In the genomic region with DNA sequence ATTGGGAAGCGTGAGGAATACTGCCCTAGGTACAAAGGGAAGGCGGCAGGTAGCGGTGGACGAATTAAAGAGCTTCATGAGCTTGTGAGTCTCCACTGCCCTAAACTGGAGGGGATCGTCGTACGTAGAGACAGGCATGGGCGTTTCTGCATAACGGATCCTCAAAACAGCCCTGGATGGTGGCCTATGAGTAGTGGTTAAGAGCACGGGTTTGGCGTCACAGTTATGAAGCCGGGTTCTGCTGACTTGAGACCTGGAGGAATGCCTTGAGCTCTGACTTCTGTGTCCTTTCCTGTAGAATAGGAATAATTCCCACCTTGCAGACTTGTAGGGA, we compare ENCODE assay signal across 8 cellular contexts. TPM values are rescaled to one million over a fixed set of nuclear protein-coding genes. Genes with fewer than 3 reads are reported as not detected.
DNase-seq lines count a peak whose midpoint lies in the region; ATAC-seq and TF ChIP-seq lines count a peak whose summit lies in the region.

No MANE protein-coding gene starts in this region.

- H3K9me3 Mint-ChIP-seq in activated CD4-positive, alpha-beta T cell treated with anti-CD3 and anti-CD28 coated beads, Interleukin-2, amount 10 ng/mL, durations not matched to agents 7 days and 5 days = no peaks in the 10 kb centered on the region
- H3K9me3 Mint-ChIP-seq in neural crest cell = no peaks in the 10 kb centered on the region

- no peak for TF ChIP-seq POLR2A in uterus (IDR thresholded peaks at IDR 0.05)

- peak overlapping the region; percentile 100 for H3K4me3 Mint-ChIP-seq in activated CD4-positive, alpha-beta T cell treated with anti-CD3 and anti-CD28 coated beads, Interleukin-2, amount 10 ng/mL, durations not matched to agents 7 days and 5 days
- H3K4me3 Mint-ChIP-seq in neural crest cell = peak overlapping the region; percentile 100

- peak overlapping the region; percentile 91 for H3K4me2 ChIP-seq in DND-41 (ENCODE audit: insufficient read depth, low read length)

- DNase-seq in DND-41 = peak; percentile 38
- no peak for DNase-seq in Jurkat, Clone E6-1 (ENCODE audit: low read depth, low spot score)
- DNase-seq in activated CD4-positive, alpha-beta T cell treated with anti-CD3 and anti-CD28 coated beads, Interleukin-2, amount 10 ng/mL, durations not matched to agents 7 days and 5 days = peak; percentile 56
- no peak for DNase-seq in neural crest cell (ENCODE audit: low read depth, low spot score)
- peak in 1 of 2 donors; percentile 34 for DNase-seq in uterus
- DNase-seq in NCI-H446 treated with DMSO at 0.1 percent for 48 hours (lab: John Stamatoyannopoulos, UW) = no peak

- peak; percentile 17 for ATAC-seq in DND-41 (ENCODE audit: insufficient read depth, low read depth)
- peak; percentile 18 for ATAC-seq in esophagus mucosa
- ATAC-seq in GM21360 (IDR thresholded peaks at IDR 0.05; ENCODE audit: unreplicated experiment) = no peak

- CTCF ChIA-PET in activated CD4-positive, alpha-beta T cell treated with anti-CD3 and anti-CD28 coated beads, Interleukin-2, amount 10 ng/mL, durations not matched to agents 7 days and 5 days (lab: Charles Lee) = interaction anchor here (0.6 to 4.9 kb wide), 9 partner anchors 10 to 528 kb away, joined by 3 to 53 read pairs (median 4); no protein-coding TSS in a partner anchor

- H4K20me1 ChIP-seq in DND-41 (ENCODE audit: insufficient read depth, low read length) = no peaks in the 10 kb centered on the region

- no peaks in the 10 kb centered on the region for H3K27me3 Mint-ChIP-seq in activated CD4-positive, alpha-beta T cell treated with anti-CD3 and anti-CD28 coated beads, Interleukin-2, amount 10 ng/mL, durations not matched to agents 7 days and 5 days
- no peaks in the 10 kb centered on the region for H3K27me3 Mint-ChIP-seq in neural crest cell (ENCODE audit: low read depth)

- POLR2A ChIA-PET in activated CD4-positive, alpha-beta T cell treated with anti-CD3 and anti-CD28 coated beads, Interleukin-2, amount 10 ng/mL, durations not matched to agents 7 days and 5 days (lab: Charles Lee) = interaction anchor here (0.6 to 1.2 kb wide), 3 partner anchors 8 to 29 kb away, joined by 3 to 5 read pairs (median 3); a partner anchor contains a TSS

- H3K4me1 ChIP-seq in DND-41 (ENCODE audit: insufficient read depth, low read length) = peaks cover 32% of the 10 kb centered on the region
- H3K4me1 ChIP-seq in uterus = no peaks in the 10 kb centered on the region

- H3K36me3 ChIP-seq in DND-41 (ENCODE audit: insufficient read depth, low read length) = peaks cover 44% of the 10 kb centered on the region
- H3K36me3 ChIP-seq in uterus = no peaks in the 10 kb centered on the region

- H3K27ac ChIP-seq in DND-41 (ENCODE audit: low read length) (peak overlapping the region; percentile 100), uterus (peak overlapping the region; percentile 93 to 97)

- peak overlapping the region; percentile 99 for H3K27ac Mint-ChIP-seq in activated CD4-positive, alpha-beta T cell treated with anti-CD3 and anti-CD28 coated beads, Interleukin-2, amount 10 ng/mL, durations not matched to agents 7 days and 5 days
- peak overlapping the region; percentile 99 for H3K27ac Mint-ChIP-seq in neural crest cell (ENCODE audit: unreplicated experiment)

- H3K27me3 ChIP-seq in DND-41 (ENCODE audit: insufficient read depth, low read length, poor library complexity) (no peaks in the 10 kb centered on the region), uterus (no peaks in the 10 kb centered on the region)

- H3K79me2 ChIP-seq in DND-41 (ENCODE audit: insufficient read depth, low read length) = peaks cover 45% of the 10 kb centered on the region

- TF ChIP-seq CTCF in DND-41 (IDR thresholded peaks at IDR 0.05; ENCODE audit: borderline replicate concordance, extremely low read depth, low read length, poor library complexity, severe bottlenecking) (no peak), neural crest cell (conservative IDR thresholded peaks at IDR 0.05) (no peak), uterus (IDR thresholded peaks at IDR 0.05) (no peak)

- H3K9me3 ChIP-seq in DND-41 (ENCODE audit: insufficient read depth, low read length, severe bottlenecking) (no peaks in the 10 kb centered on the region), uterus (no peaks in the 10 kb centered on the region)

- intact Hi-C loops in uterus (cut with DNase I; ENCODE audit: low total_unique reads) = no loop called here

- peak overlapping the region; percentile 60 to 80 for H3K4me3 ChIP-seq in DND-41 (ENCODE audit: low read depth in 1 of 2, low read length in 2 of 2)
- H3K4me3 ChIP-seq in Jurkat, Clone E6-1 (ENCODE audit: low read length) = peak overlapping the region; percentile 84
- peak overlapping the region; percentile 62 to 81 for H3K4me3 ChIP-seq in uterus

- peak overlapping the region; percentile 100 for H2AFZ ChIP-seq in DND-41 (ENCODE audit: low read depth, low read length)

- peaks cover 40% of the 10 kb centered on the region for H3K4me1 Mint-ChIP-seq in activated CD4-positive, alpha-beta T cell treated with anti-CD3 and anti-CD28 coated beads, Interleukin-2, amount 10 ng/mL, durations not matched to agents 7 days and 5 days
- peaks cover 36% of the 10 kb centered on the region for H3K4me1 Mint-ChIP-seq in neural crest cell

- peak overlapping the region; percentile 100 for H3K9ac ChIP-seq in DND-41 (ENCODE audit: low read depth, low read length)

- peaks cover 28% of the 10 kb centered on the region for H3K36me3 Mint-ChIP-seq in activated CD4-positive, alpha-beta T cell treated with anti-CD3 and anti-CD28 coated beads, Interleukin-2, amount 10 ng/mL, durations not matched to agents 7 days and 5 days (ENCODE audit: low read depth)
- peaks cover 6% of the 10 kb centered on the region for H3K36me3 Mint-ChIP-seq in neural crest cell (ENCODE audit: low read depth)

RNA-seq across cellular contexts. Expression of a gene that starts 0.3 kb away (rescaled TPM):
- 53.0 TPM for polyA plus RNA-seq in Jurkat, Clone E6-1 (2012; ENCODE audit: insufficient read depth, insufficient read length)
- total RNA-seq in activated CD4-positive, alpha-beta T cell treated with anti-CD3 and anti-CD28 coated beads, Interleukin-2, amount 10 ng/mL, durations not matched to agents 7 days and 5 days = 10 to 100 TPM; 52.0 to 60.4 TPM
- 23.1 TPM for total RNA-seq in esophagus mucosa
- total RNA-seq in neural crest cell = 47.8 and 52.6 TPM in 2 replicates
- 10 to 100 TPM; 12.0 to 81.5 (median 20.9) TPM for total RNA-seq in uterus

RNA-seq across cellular contexts. Expression of a gene that starts 0.8 kb away (rescaled TPM):
- polyA plus RNA-seq in Jurkat, Clone E6-1 (2012; ENCODE audit: insufficient read depth, insufficient read length) = 46.8 TPM
- 10 to 100 TPM; 49.4 to 59.6 TPM for total RNA-seq in activated CD4-positive, alpha-beta T cell treated with anti-CD3 and anti-CD28 coated beads, Interleukin-2, amount 10 ng/mL, durations not matched to agents 7 days and 5 days
- total RNA-seq in esophagus mucosa = 27.7 TPM
- total RNA-seq in neural crest cell = 28.1 and 28.9 TPM in 2 replicates
- 10 to 100 TPM; 11.3 to 43.6 (median 21.2) TPM for total RNA-seq in uterus

RNA-seq across cellular contexts. Expression of a gene that starts 29.5 kb away (rescaled TPM):
- polyA plus RNA-seq in Jurkat, Clone E6-1 (2012; ENCODE audit: insufficient read depth, insufficient read length) = 88.6 TPM
- 10 to 100 TPM; 40.0 to 46.9 TPM for total RNA-seq in activated CD4-positive, alpha-beta T cell treated with anti-CD3 and anti-CD28 coated beads, Interleukin-2, amount 10 ng/mL, durations not matched to agents 7 days and 5 days
- 46.0 TPM for total RNA-seq in esophagus mucosa
- 46.9 and 53.9 TPM in 2 replicates for total RNA-seq in neural crest cell
- total RNA-seq in uterus = 10 to 100 TPM in 2 of 4 donors, 1 to 10 TPM in 2; 3.6 to 28.5 (median 11.9) TPM

RNA-seq across cellular contexts. Expression of a gene that starts 29.6 kb away (rescaled TPM):
- polyA plus RNA-seq in Jurkat, Clone E6-1 (2012; ENCODE audit: insufficient read depth, insufficient read length) = 206 TPM
- total RNA-seq in activated CD4-positive, alpha-beta T cell treated with anti-CD3 and anti-CD28 coated beads, Interleukin-2, amount 10 ng/mL, durations not matched to agents 7 days and 5 days = 100 to 1,000 TPM; 207 to 222 TPM
- total RNA-seq in esophagus mucosa = 130 TPM
- total RNA-seq in neural crest cell = 315 and 329 TPM in 2 replicates
- total RNA-seq in uterus = 100 to 1,000 TPM in 3 of 4 donors, 10 to 100 TPM in 1; 87.9 to 231 (median 155) TPM

RNA-seq across cellular contexts. Expression of a gene that starts 29.9 kb away (rescaled TPM):
- polyA plus RNA-seq in Jurkat, Clone E6-1 (2012; ENCODE audit: insufficient read depth, insufficient read length) = 3.1 TPM
- 1 to 10 TPM; 3.7 to 6.3 TPM for total RNA-seq in activated CD4-positive, alpha-beta T cell treated with anti-CD3 and anti-CD28 coated beads, Interleukin-2, amount 10 ng/mL, durations not matched to agents 7 days and 5 days
- 7.3 TPM for total RNA-seq in esophagus mucosa
- 23.5 and 23.9 TPM in 2 replicates for total RNA-seq in neural crest cell
- 10 to 100 TPM in 3 of 4 donors, 1 to 10 TPM in 1; 2.6 to 30.8 (median 17.0) TPM for total RNA-seq in uterus

Comparison
In these comparisons a context has a peak if more than half of its experiments do, and no peak if none do; other contexts are left out.
1. DNase-seq: peak in DND-41 (single experiment) and activated CD4-positive, alpha-beta T cell treated with anti-CD3 and anti-CD28 coated beads, Interleukin-2, amount 10 ng/mL, durations not matched to agents 7 days and 5 days (single experiment); none in Jurkat, Clone E6-1 (single experiment), neural crest cell (single experiment) and NCI-H446 treated with DMSO at 0.1 percent for 48 hours (single experiment).
2. Peak in every context shown above with its lines, with median percentiles within 50 percentile points of each other: H3K4me3 ChIP-seq.